8 cellular contexts compared by ENCODE assay signal in genomic region chr4:135744928-135745327, GRCh38.
"Had no signal": no experiment of that assay in that cellular context is flagged by ENCODE, and none has a peak within 500 bp of the region (broad histone marks: within the 10 kb centered on the region; RNA-seq: fewer than 3 reads in every experiment).

No MANE protein-coding gene starts in this region.

- H3K9ac ChIP-seq: GM23248 had no signal

- DNase-seq: GM23248, GOT3, H7, HFFc6, KG1 had no signal

- H3K4me1 ChIP-seq: HAP-1 had no signal

- ATAC-seq: HCT116 had no signal

- H3K9me3 ChIP-seq: HAP-1 had no signal

- H3K4me3 ChIP-seq: GM23248, HAP-1 had no signal

- H2AFZ ChIP-seq: GM23248 had no signal

- H3K36me3 ChIP-seq: HAP-1 had no signal

- H3K27ac ChIP-seq: GM23248, HL-60 had no signal
